9 cellular contexts compared by ENCODE assay signal in genomic region chr19:45952341-45952690, GRCh38.
DNase-seq lines count a peak whose midpoint lies in the region; ATAC-seq and TF ChIP-seq lines count a peak whose summit lies in the region.
"Had no signal": no experiment of that assay in that cellular context is flagged by ENCODE, and none has a peak within 500 bp of the region (broad histone marks: within the 10 kb centered on the region; RNA-seq: fewer than 3 reads in every experiment).

No MANE protein-coding gene starts in this region.

- H3K27me3 Mint-ChIP-seq in activated T-cell treated with anti-CD3 and anti-CD28 coated beads, Interleukin-2, amount 50 U/mL, for 24 hours = peaks cover 53% of the 10 kb centered on the region
- H3K27me3 Mint-ChIP-seq in stimulated activated memory B cell treated with anti-CD40 and anti-IgM and Interleukin-4, amounts not matched to agents 10 μg/mL and 1 μg/mL and 100 μg/mL, for 72 hours = peaks cover 51% of the 10 kb centered on the region

- H3K4me1 ChIP-seq in iPS-15b (ENCODE audit: control insufficient read depth, insufficient read depth, low read length) = peaks cover 2% of the 10 kb centered on the region

- peaks cover 19% of the 10 kb centered on the region for H3K36me3 ChIP-seq in WERI-Rb-1
- H3K36me3 ChIP-seq in iPS-15b (ENCODE audit: control insufficient read depth, insufficient read depth, low read length) = peaks cover 7% of the 10 kb centered on the region

- peak overlapping the region; percentile 71 for H3K4me3 Mint-ChIP-seq in activated T-cell treated with anti-CD3 and anti-CD28 coated beads, Interleukin-2, amount 50 U/mL, for 24 hours
- H3K4me3 Mint-ChIP-seq in stimulated activated memory B cell treated with anti-CD40 and anti-IgM and Interleukin-4, amounts not matched to agents 10 μg/mL and 1 μg/mL and 100 μg/mL, for 72 hours = peak overlapping the region; percentile 69

- no peak overlapping the region for H3K27ac Mint-ChIP-seq in activated T-cell treated with anti-CD3 and anti-CD28 coated beads, Interleukin-2, amount 50 U/mL, for 24 hours
- H3K27ac Mint-ChIP-seq in stimulated activated memory B cell treated with anti-CD40 and anti-IgM and Interleukin-4, amounts not matched to agents 10 μg/mL and 1 μg/mL and 100 μg/mL, for 72 hours = no peak overlapping the region

- no peak for DNase-seq in activated T-cell treated with anti-CD3 and anti-CD28 coated beads, Interleukin-2, amount 50 U/mL, for 24 hours
- no peak for DNase-seq in activated T-cell treated with anti-CD3 and anti-CD28 coated beads for 4 hours
- peak; percentile 84 for DNase-seq in WERI-Rb-1
- no peak for DNase-seq in GM19238 (ENCODE audit: insufficient read length, low spot score)
- no peak for DNase-seq in NCI-H2081 (lab: John Stamatoyannopoulos, UW)
- DNase-seq in NCI-H1417 (lab: John Stamatoyannopoulos, UW) = no peak
- DNase-seq: dermis blood vessel endothelial cell had no signal

- no peak for ATAC-seq in stimulated activated memory B cell treated with anti-CD40 and anti-IgM and Interleukin-4, amounts not matched to agents 10 μg/mL and 1 μg/mL and 100 μg/mL, for 72 hours

- H3K36me3 Mint-ChIP-seq in activated T-cell treated with anti-CD3 and anti-CD28 coated beads, Interleukin-2, amount 50 U/mL, for 24 hours (ENCODE audit: low read depth) = no peaks in the 10 kb centered on the region
- no peaks in the 10 kb centered on the region for H3K36me3 Mint-ChIP-seq in stimulated activated memory B cell treated with anti-CD40 and anti-IgM and Interleukin-4, amounts not matched to agents 10 μg/mL and 1 μg/mL and 100 μg/mL, for 72 hours

- H3K9me3 Mint-ChIP-seq in activated T-cell treated with anti-CD3 and anti-CD28 coated beads, Interleukin-2, amount 50 U/mL, for 24 hours = no peaks in the 10 kb centered on the region
- H3K9me3 Mint-ChIP-seq in stimulated activated memory B cell treated with anti-CD40 and anti-IgM and Interleukin-4, amounts not matched to agents 10 μg/mL and 1 μg/mL and 100 μg/mL, for 72 hours = peaks cover 12% of the 10 kb centered on the region

- peaks cover 4% of the 10 kb centered on the region for H3K9me3 ChIP-seq in WERI-Rb-1 (ENCODE audit: severe bottlenecking)
- H3K9me3 ChIP-seq in iPS-15b (ENCODE audit: control insufficient read depth, insufficient read depth, low read length) = no peaks in the 10 kb centered on the region

- H3K27me3 ChIP-seq in WERI-Rb-1 (ENCODE audit: insufficient read depth, low read depth, severe bottlenecking) = no peaks in the 10 kb centered on the region
- H3K27me3 ChIP-seq in iPS-15b (ENCODE audit: control insufficient read depth, insufficient read depth, low read length) = no peaks in the 10 kb centered on the region

- H3K9ac ChIP-seq in iPS-15b (ENCODE audit: low read depth, low read length) = no peak overlapping the region

- H3K4me3 ChIP-seq in WERI-Rb-1 (ENCODE audit: low read depth, low read length) = peak overlapping the region; percentile 84
- peak overlapping the region; percentile 89 for H3K4me3 ChIP-seq in iPS-15b (ENCODE audit: low read depth, low read length)

- H3K4me1 Mint-ChIP-seq in activated T-cell treated with anti-CD3 and anti-CD28 coated beads, Interleukin-2, amount 50 U/mL, for 24 hours (ENCODE audit: low read depth) = peaks cover 12% of the 10 kb centered on the region
- peaks cover 7% of the 10 kb centered on the region for H3K4me1 Mint-ChIP-seq in stimulated activated memory B cell treated with anti-CD40 and anti-IgM and Interleukin-4, amounts not matched to agents 10 μg/mL and 1 μg/mL and 100 μg/mL, for 72 hours

- no peak for TF ChIP-seq CTCF in WERI-Rb-1 (IDR thresholded peaks at IDR 0.05; ENCODE audit: low read depth, low read length)

- peak overlapping the region; percentile 96 for H3K27ac ChIP-seq in WERI-Rb-1
